ENCODE assay signal across 10 cellular contexts in the genomic region with DNA sequence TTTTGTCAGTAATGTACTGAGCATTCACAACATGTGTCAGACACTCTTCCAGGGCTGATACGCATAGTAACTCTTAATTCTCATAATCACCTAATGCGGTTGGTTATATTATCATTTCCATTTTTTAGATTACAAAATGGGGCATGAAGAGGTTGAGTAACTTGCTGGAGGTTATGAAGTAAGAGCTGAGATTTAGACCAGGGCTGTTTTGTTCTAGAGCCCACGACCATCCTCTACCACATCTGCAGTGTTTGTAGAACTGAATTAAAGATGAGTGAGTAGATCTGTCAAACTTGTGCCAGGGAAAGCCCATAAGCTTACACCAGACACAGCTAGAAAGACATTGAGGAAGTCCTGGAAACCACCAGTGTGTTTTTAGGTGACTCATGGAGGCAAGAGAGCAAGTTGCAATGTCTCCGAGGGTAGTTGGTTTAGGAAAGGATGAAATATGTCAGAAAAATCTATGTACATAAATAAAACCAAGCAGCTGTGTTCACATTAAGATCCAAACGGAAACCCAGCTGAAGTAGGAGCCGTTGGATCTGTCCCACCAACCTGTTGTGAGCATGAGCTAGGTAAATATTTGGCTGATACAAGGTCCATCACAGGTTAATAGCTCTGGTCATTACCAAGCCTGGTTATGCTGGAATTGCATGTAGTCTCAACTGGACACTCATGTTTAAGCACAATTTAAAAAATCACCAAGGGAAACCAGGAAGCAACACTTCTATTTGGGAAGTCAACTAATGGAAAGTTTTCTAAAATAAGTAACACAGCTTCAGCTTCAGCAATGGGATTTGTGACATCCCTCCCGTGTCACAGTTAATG. TPM values are rescaled to one million over a fixed set of nuclear protein-coding genes. Genes with fewer than 3 reads are reported as not detected.
DNase-seq lines count a peak whose midpoint lies in the region; ATAC-seq and TF ChIP-seq lines count a peak whose summit lies in the region.
"Had no signal": no experiment of that assay in that cellular context is flagged by ENCODE, and none has a peak within 500 bp of the region (broad histone marks: within the 10 kb centered on the region; RNA-seq: fewer than 3 reads in every experiment).

No MANE protein-coding gene starts in this region.

- H3K27ac ChIP-seq in SJSA1, result peak overlapping the region; percentile 39
- H3K27ac ChIP-seq: SK-N-MC had no signal

- peaks cover 17% of the 10 kb centered on the region for H3K4me1 Mint-ChIP-seq in stimulated activated memory B cell treated with anti-CD40 and anti-IgM and Interleukin-4, amounts not matched to agents 10 μg/mL and 1 μg/mL and 100 μg/mL, for 72 hours
- H3K4me1 Mint-ChIP-seq in activated T-helper 1 cell treated with anti-CD3 and anti-CD28 coated beads, Interleukin-12 subunit alpha, Interleukin-12 subunit beta, Interleukin-2, Interleukin-4 antibody, amounts not matched to agents 30 ng/mL and 10 ng/mL and 1 ng/mL, durations not matched to agents 14 hours and 24 hours and 36 hours (ENCODE audit: low read depth), result peaks cover 26% of the 10 kb centered on the region

- no peaks in the 10 kb centered on the region for H3K36me3 Mint-ChIP-seq in stimulated activated memory B cell treated with anti-CD40 and anti-IgM and Interleukin-4, amounts not matched to agents 10 μg/mL and 1 μg/mL and 100 μg/mL, for 72 hours
- H3K36me3 Mint-ChIP-seq in activated T-helper 1 cell treated with anti-CD3 and anti-CD28 coated beads, Interleukin-12 subunit alpha, Interleukin-12 subunit beta, Interleukin-2, Interleukin-4 antibody, amounts not matched to agents 30 ng/mL and 10 ng/mL and 1 ng/mL, durations not matched to agents 14 hours and 24 hours and 36 hours (ENCODE audit: low read depth), result no peaks in the 10 kb centered on the region

- no peak overlapping the region for H3K4me3 Mint-ChIP-seq in stimulated activated memory B cell treated with anti-CD40 and anti-IgM and Interleukin-4, amounts not matched to agents 10 μg/mL and 1 μg/mL and 100 μg/mL, for 72 hours
- no peak overlapping the region for H3K4me3 Mint-ChIP-seq in activated T-helper 1 cell treated with anti-CD3 and anti-CD28 coated beads, Interleukin-12 subunit alpha, Interleukin-12 subunit beta, Interleukin-2, Interleukin-4 antibody, amounts not matched to agents 30 ng/mL and 10 ng/mL and 1 ng/mL, durations not matched to agents 14 hours and 24 hours and 36 hours
- H3K4me3 Mint-ChIP-seq: B cell had no signal

- peak; percentile 21 to 51 for ATAC-seq in activated CD4-positive, CD25-positive, alpha-beta regulatory T cell treated with anti-CD3 and anti-CD28 coated beads, Interleukin-2, amount 50 U/mL, for 24 hours
- ATAC-seq in stimulated activated memory B cell treated with anti-CD40 and anti-IgM and Interleukin-4, amounts not matched to agents 10 μg/mL and 1 μg/mL and 100 μg/mL, for 72 hours, result peak; percentile 83
- no peak for ATAC-seq in HG03439 (IDR thresholded peaks at IDR 0.05; ENCODE audit: unreplicated experiment)

- H3K27me3 ChIP-seq in SJSA1 (replicated peaks), result no peaks in the 10 kb centered on the region

- no peak for TF ChIP-seq CTCF in fibroblast of villous mesenchyme (IDR thresholded peaks at IDR 0.05; ENCODE audit: insufficient read depth, low read depth, low read length)

- no peak for DNase-seq in activated CD4-positive, CD25-positive, alpha-beta regulatory T cell (lab: John Stamatoyannopoulos, UW)
- DNase-seq in SJSA1 (ENCODE audit: low read depth in 1 of 2, low spot score in 2 of 2) (peak in 1 of 2 experiments; percentile 60), fibroblast of villous mesenchyme (ENCODE audit: low read depth) (peak; percentile 93)
- no peak for DNase-seq in activated T-helper 1 cell treated with anti-CD3 and anti-CD28 coated beads, Interleukin-12 subunit alpha, Interleukin-12 subunit beta, Interleukin-2, Interleukin-4 antibody, amounts not matched to agents 30 ng/mL and 10 ng/mL and 1 ng/mL, durations not matched to agents 14 hours and 24 hours and 36 hours (ENCODE audit: low spot score)
- no peak for DNase-seq in activated CD4-positive, alpha-beta T cell treated with anti-CD3 and anti-CD28 coated beads for 48 hours

- H3K4me1 ChIP-seq in SJSA1 (replicated peaks), result peaks cover 20% of the 10 kb centered on the region

- H3K9me3 Mint-ChIP-seq in stimulated activated memory B cell treated with anti-CD40 and anti-IgM and Interleukin-4, amounts not matched to agents 10 μg/mL and 1 μg/mL and 100 μg/mL, for 72 hours, result no peaks in the 10 kb centered on the region
- H3K9me3 Mint-ChIP-seq in activated T-helper 1 cell treated with anti-CD3 and anti-CD28 coated beads, Interleukin-12 subunit alpha, Interleukin-12 subunit beta, Interleukin-2, Interleukin-4 antibody, amounts not matched to agents 30 ng/mL and 10 ng/mL and 1 ng/mL, durations not matched to agents 14 hours and 24 hours and 36 hours, result no peaks in the 10 kb centered on the region

- H3K36me3 ChIP-seq in SJSA1, result no peaks in the 10 kb centered on the region

- peaks cover 25% of the 10 kb centered on the region for H3K27me3 Mint-ChIP-seq in stimulated activated memory B cell treated with anti-CD40 and anti-IgM and Interleukin-4, amounts not matched to agents 10 μg/mL and 1 μg/mL and 100 μg/mL, for 72 hours
- H3K27me3 Mint-ChIP-seq in activated T-helper 1 cell treated with anti-CD3 and anti-CD28 coated beads, Interleukin-12 subunit alpha, Interleukin-12 subunit beta, Interleukin-2, Interleukin-4 antibody, amounts not matched to agents 30 ng/mL and 10 ng/mL and 1 ng/mL, durations not matched to agents 14 hours and 24 hours and 36 hours (ENCODE audit: insufficient read depth), result peaks cover 17% of the 10 kb centered on the region

- no peak overlapping the region for H3K27ac Mint-ChIP-seq in stimulated activated memory B cell treated with anti-CD40 and anti-IgM and Interleukin-4, amounts not matched to agents 10 μg/mL and 1 μg/mL and 100 μg/mL, for 72 hours
- no peak overlapping the region for H3K27ac Mint-ChIP-seq in activated T-helper 1 cell treated with anti-CD3 and anti-CD28 coated beads, Interleukin-12 subunit alpha, Interleukin-12 subunit beta, Interleukin-2, Interleukin-4 antibody, amounts not matched to agents 30 ng/mL and 10 ng/mL and 1 ng/mL, durations not matched to agents 14 hours and 24 hours and 36 hours
- H3K27ac Mint-ChIP-seq: B cell had no signal

- intact Hi-C loops in activated T-helper 1 cell treated with anti-CD3 and anti-CD28 coated beads, Interleukin-12 subunit alpha, Interleukin-12 subunit beta, Interleukin-2, Interleukin-4 antibody, amounts not matched to agents 30 ng/mL and 10 ng/mL and 1 ng/mL, durations not matched to agents 14 hours and 24 hours and 36 hours (cut with micrococcal nuclease), result no loop called here

- H3K9me3 ChIP-seq in SJSA1 (replicated peaks), result no peaks in the 10 kb centered on the region

- H3K4me3 ChIP-seq in SJSA1 (no peak overlapping the region), fibroblast of villous mesenchyme (ENCODE audit: low read depth, low read length) (no peak overlapping the region)
- H3K4me3 ChIP-seq: SK-N-MC had no signal

RNA-seq across cellular contexts. Expression of gene PLEKHG3, which starts 49.9 kb away (rescaled TPM):
- 34.6 and 79.5 TPM in 2 replicates for total RNA-seq in SJSA1 (2014; rRNA removed; shearing (Covaris generic))
- total RNA-seq in fibroblast of villous mesenchyme, result 8.7 and 11.2 TPM in 2 replicates
- total RNA-seq in activated T-helper 1 cell treated with anti-CD3 and anti-CD28 coated beads, Interleukin-12 subunit alpha, Interleukin-12 subunit beta, Interleukin-2, Interleukin-4 antibody, amounts not matched to agents 30 ng/mL and 10 ng/mL and 1 ng/mL, durations not matched to agents 14 hours and 24 hours and 36 hours, result 5.5 and 6.2 TPM in 2 replicates
